Comparison of ENCODE assay signal across 8 cellular contexts in genomic region chr5:155616779-155617392, GRCh38.
DNase-seq lines count a peak whose midpoint lies in the region; FAIRE-seq and TF ChIP-seq lines count a peak whose summit lies in the region.

No MANE protein-coding gene starts in this region.

- DNase-seq in NCI-H1417 (lab: John Stamatoyannopoulos, UW) (peak; percentile 5 to 57 (median 30)), NCI-H1417 treated with DMSO at 0.1 percent for 48 hours (lab: John Stamatoyannopoulos, UW) (no peak), H54 (ENCODE audit: insufficient read length, low spot score) (peak; percentile 6), NCI-H1694 (lab: John Stamatoyannopoulos, UW) (peak; percentile 33), head of caudate nucleus (peak; percentile 21 to 85 (median 69)), smooth muscle cell (lab: John Stamatoyannopoulos, UW; ENCODE audit: unreplicated experiment) (no peak)
- peak; percentile 37 for DNase-seq in activated T-cell treated with anti-CD3 and anti-CD28 coated beads, Interleukin-2, amount 50 U/mL, for 1 hour
- DNase-seq in activated T-helper 2 cell treated with anti-CD3 and anti-CD28 coated beads, Interferon-gamma antibody, Interleukin-2, Interleukin-4, amounts not matched to agents 10 μg/mL and 5 μg/mL and 100 μg/mL, durations not matched to agents 14 hours and 24 hours and 36 hours (ENCODE audit: low spot score): no peak

- WGBS in smooth muscle cell (ENCODE audit: low lambda C conversion rate): 57% methylated on average over 4 of the region's 4 CpGs

- no peaks in the 10 kb centered on the region for H3K36me3 ChIP-seq in smooth muscle cell (ENCODE audit: low read depth)

- no peak overlapping the region for H3K4me3 ChIP-seq in smooth muscle cell

- TF ChIP-seq CTCF in smooth muscle cell (IDR thresholded peaks at IDR 0.05; ENCODE audit: borderline replicate concordance, insufficient read depth, poor library complexity, severe bottlenecking): peak; percentile 68

- H3K79me2 ChIP-seq in smooth muscle cell (ENCODE audit: low read depth): no peaks in the 10 kb centered on the region

- H3K36me3 Mint-ChIP-seq in activated T-helper 2 cell treated with anti-CD3 and anti-CD28 coated beads, Interferon-gamma antibody, Interleukin-2, Interleukin-4, amounts not matched to agents 10 μg/mL and 5 μg/mL and 100 μg/mL, durations not matched to agents 14 hours and 24 hours and 36 hours (ENCODE audit: low read depth): no peaks in the 10 kb centered on the region

- no peaks in the 10 kb centered on the region for H3F3A ChIP-seq in smooth muscle cell (ENCODE audit: low read depth)

- H4K20me1 ChIP-seq in smooth muscle cell (ENCODE audit: low read depth): no peaks in the 10 kb centered on the region

- no peak overlapping the region for H3K9ac ChIP-seq in smooth muscle cell (ENCODE audit: low read depth)

- peaks cover 8% of the 10 kb centered on the region for H3K4me1 ChIP-seq in smooth muscle cell (ENCODE audit: low read depth)

- no peak for TF ChIP-seq POLR2A in H54 (IDR thresholded peaks at IDR 0.05; ENCODE audit: low read depth, low read length)

- FAIRE-seq in H54 (lab: Jason Lieb, UNC): no peak

- peaks cover 19% of the 10 kb centered on the region for H3K27me3 ChIP-seq in smooth muscle cell (ENCODE audit: low read depth)

- no peak overlapping the region for H3K27ac ChIP-seq in smooth muscle cell (ENCODE audit: low read depth)

- H2AFZ ChIP-seq in smooth muscle cell (ENCODE audit: low read depth): no peak overlapping the region

- no peak overlapping the region for H3K4me2 ChIP-seq in smooth muscle cell

- peaks cover 7% of the 10 kb centered on the region for H3K27me3 Mint-ChIP-seq in activated T-helper 2 cell treated with anti-CD3 and anti-CD28 coated beads, Interferon-gamma antibody, Interleukin-2, Interleukin-4, amounts not matched to agents 10 μg/mL and 5 μg/mL and 100 μg/mL, durations not matched to agents 14 hours and 24 hours and 36 hours (ENCODE audit: low read depth)

- H3K4me3 Mint-ChIP-seq in activated T-helper 2 cell treated with anti-CD3 and anti-CD28 coated beads, Interferon-gamma antibody, Interleukin-2, Interleukin-4, amounts not matched to agents 10 μg/mL and 5 μg/mL and 100 μg/mL, durations not matched to agents 14 hours and 24 hours and 36 hours (ENCODE audit: low read depth): no peak overlapping the region

- H3K4me1 Mint-ChIP-seq in activated T-helper 2 cell treated with anti-CD3 and anti-CD28 coated beads, Interferon-gamma antibody, Interleukin-2, Interleukin-4, amounts not matched to agents 10 μg/mL and 5 μg/mL and 100 μg/mL, durations not matched to agents 14 hours and 24 hours and 36 hours (ENCODE audit: low read depth): no peaks in the 10 kb centered on the region

- no peaks in the 10 kb centered on the region for H3K9me3 ChIP-seq in smooth muscle cell (replicated peaks; ENCODE audit: low read depth)

- intact Hi-C loops in head of caudate nucleus (cut with DNase I): loop anchor here (10.0 kb wide), 1 partner anchor 1208 kb away; no protein-coding TSS in a partner anchor
- intact Hi-C loops in activated T-helper 2 cell treated with anti-CD3 and anti-CD28 coated beads, Interferon-gamma antibody, Interleukin-2, Interleukin-4, amounts not matched to agents 10 μg/mL and 5 μg/mL and 100 μg/mL, durations not matched to agents 14 hours and 24 hours and 36 hours (cut with micrococcal nuclease): loop anchor here (5.0 kb wide), 1 partner anchor 1515 kb away; no protein-coding TSS in a partner anchor

- H3K27ac Mint-ChIP-seq in activated T-helper 2 cell treated with anti-CD3 and anti-CD28 coated beads, Interferon-gamma antibody, Interleukin-2, Interleukin-4, amounts not matched to agents 10 μg/mL and 5 μg/mL and 100 μg/mL, durations not matched to agents 14 hours and 24 hours and 36 hours: no peak overlapping the region

- no peaks in the 10 kb centered on the region for H3K9me3 Mint-ChIP-seq in activated T-helper 2 cell treated with anti-CD3 and anti-CD28 coated beads, Interferon-gamma antibody, Interleukin-2, Interleukin-4, amounts not matched to agents 10 μg/mL and 5 μg/mL and 100 μg/mL, durations not matched to agents 14 hours and 24 hours and 36 hours

Comparison
In these comparisons a context has a peak if more than half of its experiments do, and no peak if none do; other contexts are left out.
1. DNase-seq: peak in NCI-H1417 (3 of 3), H54 (single experiment), NCI-H1694 (single experiment), activated T-cell treated with anti-CD3 and anti-CD28 coated beads, Interleukin-2, amount 50 U/mL, for 1 hour (single experiment) and head of caudate nucleus (42 of 42); none in NCI-H1417 treated with DMSO at 0.1 percent for 48 hours (single experiment), smooth muscle cell (single experiment) and activated T-helper 2 cell treated with anti-CD3 and anti-CD28 coated beads, Interferon-gamma antibody, Interleukin-2, Interleukin-4, amounts not matched to agents 10 μg/mL and 5 μg/mL and 100 μg/mL, durations not matched to agents 14 hours and 24 hours and 36 hours (single experiment).